In genomic region chr1:163410073-163410522, GRCh38 we compare ENCODE assay signal across 8 cellular contexts.
DNase-seq lines count a peak whose midpoint lies in the region; TF ChIP-seq lines count a peak whose summit lies in the region.

No MANE protein-coding gene starts in this region.

- H3K9ac ChIP-seq in Loucy (ENCODE audit: low read depth, low read length, poor library complexity, severe bottlenecking): no peak overlapping the region

- H3K27ac Mint-ChIP-seq in activated naive CD4-positive, alpha-beta T cell treated with anti-CD3 and anti-CD28 coated beads, Interleukin-2, amount 10 ng/mL, durations not matched to agents 7 days and 5 days: no peak overlapping the region

- no peaks in the 10 kb centered on the region for H3K9me3 Mint-ChIP-seq in activated naive CD4-positive, alpha-beta T cell treated with anti-CD3 and anti-CD28 coated beads, Interleukin-2, amount 10 ng/mL, durations not matched to agents 7 days and 5 days

- no peaks in the 10 kb centered on the region for H3K79me2 ChIP-seq in Loucy (ENCODE audit: insufficient read depth, low read length)

- CTCF ChIA-PET in activated naive CD4-positive, alpha-beta T cell treated with anti-CD3 and anti-CD28 coated beads, Interleukin-2, amount 10 ng/mL, durations not matched to agents 7 days and 5 days (lab: Charles Lee): interaction anchor here (1.6 kb wide), 1 partner anchor 1378 kb away, joined by 6 read pairs; no protein-coding TSS in a partner anchor

- H3K4me3 Mint-ChIP-seq in activated naive CD4-positive, alpha-beta T cell treated with anti-CD3 and anti-CD28 coated beads, Interleukin-2, amount 10 ng/mL, durations not matched to agents 7 days and 5 days: no peak overlapping the region

- no peaks in the 10 kb centered on the region for H3K9me2 ChIP-seq in Loucy (replicated peaks; ENCODE audit: low read depth, low read length)

- H3F3A ChIP-seq in Loucy (ENCODE audit: low read depth): no peaks in the 10 kb centered on the region

- H4K20me1 ChIP-seq in Loucy (ENCODE audit: insufficient read depth, low read length, poor library complexity, severe bottlenecking): no peaks in the 10 kb centered on the region

- TF ChIP-seq CTCF in Loucy (conservative IDR thresholded peaks at IDR 0.05; ENCODE audit: low read length) (peak; percentile 93), Peyer's patch (IDR thresholded peaks at IDR 0.05) (peak in 5 of 6 experiments; percentile 45 to 78 (median 75))

- no peak overlapping the region for H3K27ac ChIP-seq in Peyer's patch

- H3K4me1 ChIP-seq in Loucy (ENCODE audit: insufficient read depth, low read length, poor library complexity, severe bottlenecking) (no peaks in the 10 kb centered on the region), Peyer's patch (no peaks in the 10 kb centered on the region)

- H3K36me3 ChIP-seq in Loucy (ENCODE audit: insufficient read depth, low read length) (no peaks in the 10 kb centered on the region), Peyer's patch (no peaks in the 10 kb centered on the region)

- DNase-seq in activated naive CD4-positive, alpha-beta T cell treated with anti-CD3 and anti-CD28 coated beads, Interleukin-2, amount 10 ng/mL, durations not matched to agents 7 days and 5 days: peak; percentile 55
- no peak for DNase-seq in activated naive CD4-positive, alpha-beta T cell treated with anti-CD3 and anti-CD28 coated beads, Interleukin-2, amount 50 U/mL, for 16 hours
- DNase-seq in Peyer's patch: peak in 2 of 3 donors; percentile 19 to 73
- peak; percentile 2 for DNase-seq in cerebellum (ENCODE audit: low spot score)
- DNase-seq in lung microvascular endothelial cell (ENCODE audit: low read depth in 2 of 2): peak; percentile 64 to 66
- peak; percentile 89 for DNase-seq in superior temporal gyrus (ENCODE audit: extremely low spot score)
- DNase-seq in cerebellar nuclear complex (lab: John Stamatoyannopoulos, UW): no peak

- peak overlapping the region; percentile 46; the same call in 1 of the 2 replicates for H2AFZ ChIP-seq in Loucy (ENCODE audit: low read length)

- H3K4me3 ChIP-seq in Loucy (ENCODE audit: low read length, poor library complexity, severe bottlenecking) (no peak overlapping the region), Peyer's patch (peak overlapping the region in 1 of 4 donors; percentile 5)

- H3K27me3 Mint-ChIP-seq in activated naive CD4-positive, alpha-beta T cell treated with anti-CD3 and anti-CD28 coated beads, Interleukin-2, amount 10 ng/mL, durations not matched to agents 7 days and 5 days: no peaks in the 10 kb centered on the region

- no peak for TF ChIP-seq POLR2A in Peyer's patch (IDR thresholded peaks at IDR 0.05)

- H3K27me3 ChIP-seq in Loucy (ENCODE audit: insufficient read depth, low read length, poor library complexity, severe bottlenecking) (no peaks in the 10 kb centered on the region), Peyer's patch (no peaks in the 10 kb centered on the region)

- H3K36me3 Mint-ChIP-seq in activated naive CD4-positive, alpha-beta T cell treated with anti-CD3 and anti-CD28 coated beads, Interleukin-2, amount 10 ng/mL, durations not matched to agents 7 days and 5 days: no peaks in the 10 kb centered on the region

- H3K4me1 Mint-ChIP-seq in activated naive CD4-positive, alpha-beta T cell treated with anti-CD3 and anti-CD28 coated beads, Interleukin-2, amount 10 ng/mL, durations not matched to agents 7 days and 5 days: no peaks in the 10 kb centered on the region

- H3K4me2 ChIP-seq in Loucy (ENCODE audit: low read depth, low read length, poor library complexity, severe bottlenecking): no peak overlapping the region

- no peaks in the 10 kb centered on the region for H3K9me3 ChIP-seq in Loucy (ENCODE audit: insufficient read depth, low read depth, low read length)
- H3K9me3 ChIP-seq in Peyer's patch: no peaks in the 10 kb centered on the region

Comparison
In these comparisons a context has a peak if more than half of its experiments do, and no peak if none do; other contexts are left out.
1. DNase-seq: peak in activated naive CD4-positive, alpha-beta T cell treated with anti-CD3 and anti-CD28 coated beads, Interleukin-2, amount 10 ng/mL, durations not matched to agents 7 days and 5 days (single experiment), Peyer's patch (2 of 3), cerebellum (single experiment), lung microvascular endothelial cell (2 of 2) and superior temporal gyrus (single experiment); none in activated naive CD4-positive, alpha-beta T cell treated with anti-CD3 and anti-CD28 coated beads, Interleukin-2, amount 50 U/mL, for 16 hours (single experiment) and cerebellar nuclear complex (0 of 2).